ENCODE assay signal across 1 cellular context in genomic region chr1:24304763-24305162, GRCh38.
TF ChIP-seq lines count a peak whose summit lies in the region.

No MANE protein-coding gene starts in this region.

TF ChIP-seq in K562, 482 proteins besides CTCF, POLR2A, EP300 and RAD21:
- TF ChIP-seq, protein P1, sequence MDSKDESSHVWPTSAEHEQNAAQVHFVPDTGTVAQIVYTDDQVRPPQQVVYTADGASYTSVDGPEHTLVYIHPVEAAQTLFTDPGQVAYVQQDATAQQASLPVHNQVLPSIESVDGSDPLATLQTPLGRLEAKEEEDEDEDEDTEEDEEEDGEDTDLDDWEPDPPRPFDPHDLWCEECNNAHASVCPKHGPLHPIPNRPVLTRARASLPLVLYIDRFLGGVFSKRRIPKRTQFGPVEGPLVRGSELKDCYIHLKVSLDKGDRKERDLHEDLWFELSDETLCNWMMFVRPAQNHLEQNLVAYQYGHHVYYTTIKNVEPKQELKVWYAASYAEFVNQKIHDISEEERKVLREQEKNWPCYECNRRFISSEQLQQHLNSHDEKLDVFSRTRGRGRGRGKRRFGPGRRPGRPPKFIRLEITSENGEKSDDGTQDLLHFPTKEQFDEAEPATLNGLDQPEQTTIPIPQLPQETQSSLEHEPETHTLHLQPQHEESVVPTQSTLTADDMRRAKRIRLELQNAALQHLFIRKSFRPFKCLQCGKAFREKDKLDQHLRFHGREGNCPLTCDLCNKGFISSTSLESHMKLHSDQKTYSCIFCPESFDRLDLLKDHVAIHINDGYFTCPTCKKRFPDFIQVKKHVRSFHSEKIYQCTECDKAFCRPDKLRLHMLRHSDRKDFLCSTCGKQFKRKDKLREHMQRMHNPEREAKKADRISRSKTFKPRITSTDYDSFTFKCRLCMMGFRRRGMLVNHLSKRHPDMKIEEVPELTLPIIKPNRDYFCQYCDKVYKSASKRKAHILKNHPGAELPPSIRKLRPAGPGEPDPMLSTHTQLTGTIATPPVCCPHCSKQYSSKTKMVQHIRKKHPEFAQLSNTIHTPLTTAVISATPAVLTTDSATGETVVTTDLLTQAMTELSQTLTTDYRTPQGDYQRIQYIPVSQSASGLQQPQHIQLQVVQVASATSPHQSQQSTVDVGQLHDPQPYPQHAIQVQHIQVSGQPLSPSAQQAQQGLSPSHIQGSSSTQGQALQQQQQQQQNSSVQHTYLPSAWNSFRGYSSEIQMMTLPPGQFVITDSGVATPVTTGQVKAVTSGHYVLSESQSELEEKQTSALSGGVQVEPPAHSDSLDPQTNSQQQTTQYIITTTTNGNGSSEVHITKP (IDR thresholded peaks at IDR 0.05; ENCODE audit: partially characterized antibody): peak; percentile 46
- no peak for TF ChIP-seq KDM2B (CRISPR knock-in tag; IDR thresholded peaks at IDR 0.05)
